ENCODE assay signal across 23 cellular contexts in the genomic region with DNA sequence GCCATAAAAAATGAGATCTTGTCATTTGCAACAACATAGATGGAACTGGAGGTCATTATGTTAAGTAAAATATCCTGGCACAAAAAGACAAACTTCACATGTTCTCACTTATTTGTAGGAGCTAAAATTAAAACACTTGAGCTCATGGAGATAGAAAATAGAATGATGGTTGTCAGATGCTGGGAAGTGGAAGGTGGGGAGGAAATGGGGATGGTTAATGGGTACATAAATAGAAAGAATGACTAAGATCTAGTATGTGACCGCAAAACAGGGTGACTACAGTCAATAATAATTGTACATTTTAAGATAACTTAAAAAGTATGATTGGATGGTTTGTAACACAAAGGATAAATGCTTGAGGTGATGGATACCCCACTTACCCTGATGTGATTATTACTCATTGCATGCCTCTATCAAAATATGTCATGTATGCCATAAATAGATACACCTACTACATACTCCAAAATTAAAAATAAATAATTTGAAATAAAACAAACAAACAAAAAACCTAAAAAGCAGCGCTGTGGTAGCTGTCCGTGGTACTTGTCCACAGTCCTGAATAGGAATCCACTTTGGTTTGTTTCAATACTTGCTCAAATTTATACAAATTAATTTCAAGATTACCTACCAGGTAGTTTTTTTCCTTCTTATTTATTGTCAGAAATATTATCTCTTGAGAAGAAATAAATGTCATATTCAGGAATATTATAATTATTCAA.
"Had no signal": no experiment of that assay in that cellular context is flagged by ENCODE, and none has a peak within 500 bp of the region (broad histone marks: within the 10 kb centered on the region; RNA-seq: fewer than 3 reads in every experiment).

No MANE protein-coding gene starts in this region.

- H3K9me3 Mint-ChIP-seq: type B pancreatic cell had no signal

- H2AFZ ChIP-seq: neural progenitor cell had no signal

- H3K4me2 ChIP-seq: neural progenitor cell had no signal

- DNase-seq: dermis blood vessel endothelial cell; esophagus squamous epithelium; foreskin fibroblast; kidney; left cardiac atrium; left ventricle myocardium inferior; lower lobe of right lung; natural killer cell; nucleus accumbens; pancreas; right cardiac atrium; small intestine; stimulated activated CD4-positive, alpha-beta T cell treated with anti-CD3 and anti-CD28 coated beads, Interleukin-12 subunit alpha, Interleukin-12 subunit beta, amount 100 ng/mL, for 4 hours; stimulated activated CD4-positive, alpha-beta T cell treated with anti-CD3 and anti-CD28 coated beads, Interleukin-2, amount 100 ng/mL, for 48 hours; stimulated activated naive CD4-positive, alpha-beta T cell treated with Interleukin-2 at 50 U/mL for 16 hours; thyroid gland; uterus had no signal

- H3K36me3 Mint-ChIP-seq: memory B cell, mesothelial cell of epicardium, neural progenitor cell, type B pancreatic cell had no signal

- H3K4me1 ChIP-seq: esophagus squamous epithelium, left ventricle myocardium inferior, lower lobe of right lung, pancreas, suprapubic skin, thyroid gland, uterus had no signal

- H3K4me3 Mint-ChIP-seq: memory B cell, mesothelial cell of epicardium, natural killer cell, neural progenitor cell, type B pancreatic cell had no signal

- ATAC-seq: left cardiac atrium, lower lobe of right lung, natural killer cell, pancreas, right cardiac atrium had no signal

- H3K4me1 Mint-ChIP-seq: mesothelial cell of epicardium, natural killer cell, neural progenitor cell had no signal

- H3K27me3 ChIP-seq: esophagus squamous epithelium, neural progenitor cell, pancreas, suprapubic skin, thyroid gland, uterus had no signal

- H3K27me3 Mint-ChIP-seq: memory B cell, progenitor cell of endocrine pancreas had no signal

- H3K27ac Mint-ChIP-seq: memory B cell, mesothelial cell of epicardium, natural killer cell, neural progenitor cell, progenitor cell of endocrine pancreas, type B pancreatic cell had no signal

- H3K36me3 ChIP-seq: esophagus squamous epithelium, left ventricle myocardium inferior, lower lobe of right lung, neural progenitor cell, pancreas, suprapubic skin, thyroid gland, uterus had no signal

- H3K9me3 ChIP-seq: esophagus squamous epithelium, lower lobe of right lung, pancreas, suprapubic skin, thyroid gland, uterus had no signal

- H3K9ac ChIP-seq: neural progenitor cell had no signal

- H3K4me3 ChIP-seq: esophagus squamous epithelium, left ventricle myocardium inferior, lower lobe of right lung, neural progenitor cell, pancreas, suprapubic skin, thyroid gland, uterus had no signal

- FAIRE-seq: kidney, pancreas, small intestine had no signal

- H3K27ac ChIP-seq: esophagus squamous epithelium, left ventricle myocardium inferior, lower lobe of right lung, pancreas, suprapubic skin, thyroid gland, uterus had no signal
